In genomic region chr14:53153702-53154112, GRCh38 we compare ENCODE assay signal across 7 cellular contexts. TPM values are rescaled to one million over a fixed set of nuclear protein-coding genes. Genes with fewer than 3 reads are reported as not detected.
DNase-seq lines count a peak whose midpoint lies in the region; ATAC-seq and TF ChIP-seq lines count a peak whose summit lies in the region.

No MANE protein-coding gene starts in this region.

- no peak for DNase-seq in HFFc6
- DNase-seq in activated CD4-positive, CD25-positive, alpha-beta regulatory T cell treated with anti-CD3 and anti-CD28 coated beads, Interleukin-2, amount 50 U/mL, for 16 hours (ENCODE audit: low read depth, low spot score): peak; percentile 1
- DNase-seq in right cardiac atrium: no peak
- DNase-seq in stimulated activated effector memory CD8-positive, alpha-beta T cell treated with anti-CD3 and anti-CD28 coated beads, Interleukin-12 subunit alpha, Interleukin-12 subunit beta, amount 100 ng/mL, for 72 hours (ENCODE audit: low spot score in 2 of 2): no peak
- no peak for DNase-seq in EL

- no peaks in the 10 kb centered on the region for H3K27me3 ChIP-seq in right cardiac atrium (ENCODE audit: control insufficient read depth, insufficient read depth)

- H3K9me3 ChIP-seq in right cardiac atrium (ENCODE audit: control insufficient read depth, low read length): no peaks in the 10 kb centered on the region

- intact Hi-C loops in right cardiac atrium (cut with DNase I): no loop called here

- no peaks in the 10 kb centered on the region; the same call in 1 of the 2 replicates for H3K27me3 Mint-ChIP-seq in HFFc6 (ENCODE audit: insufficient read depth)

- peak overlapping the region; percentile 100 for H3K4me3 Mint-ChIP-seq in HFFc6
- peak overlapping the region; percentile 100 for H3K4me3 Mint-ChIP-seq in stimulated activated effector memory CD8-positive, alpha-beta T cell treated with anti-CD3 and anti-CD28 coated beads, Interleukin-12 subunit alpha, Interleukin-12 subunit beta, amount 100 ng/mL, for 72 hours

- no peaks in the 10 kb centered on the region for H3K4me1 ChIP-seq in right cardiac atrium (ENCODE audit: control insufficient read depth, insufficient read depth, low read length)

- peaks cover 33% of the 10 kb centered on the region for H3K4me1 Mint-ChIP-seq in HFFc6 (ENCODE audit: low read depth)
- peaks cover 42% of the 10 kb centered on the region for H3K4me1 Mint-ChIP-seq in stimulated activated effector memory CD8-positive, alpha-beta T cell treated with anti-CD3 and anti-CD28 coated beads, Interleukin-12 subunit alpha, Interleukin-12 subunit beta, amount 100 ng/mL, for 72 hours

- no peak for TF ChIP-seq CTCF in HFFc6 (IDR thresholded peaks at IDR 0.05)

- no peaks in the 10 kb centered on the region for H3K9me3 Mint-ChIP-seq in HFFc6
- H3K9me3 Mint-ChIP-seq in stimulated activated effector memory CD8-positive, alpha-beta T cell treated with anti-CD3 and anti-CD28 coated beads, Interleukin-12 subunit alpha, Interleukin-12 subunit beta, amount 100 ng/mL, for 72 hours: no peaks in the 10 kb centered on the region

- peak overlapping the region; percentile 77 for H3K27ac Mint-ChIP-seq in HFFc6
- peak overlapping the region; percentile 99 for H3K27ac Mint-ChIP-seq in stimulated activated effector memory CD8-positive, alpha-beta T cell treated with anti-CD3 and anti-CD28 coated beads, Interleukin-12 subunit alpha, Interleukin-12 subunit beta, amount 100 ng/mL, for 72 hours

- H3K36me3 Mint-ChIP-seq in HFFc6 (ENCODE audit: low read depth): no peaks in the 10 kb centered on the region
- H3K36me3 Mint-ChIP-seq in stimulated activated effector memory CD8-positive, alpha-beta T cell treated with anti-CD3 and anti-CD28 coated beads, Interleukin-12 subunit alpha, Interleukin-12 subunit beta, amount 100 ng/mL, for 72 hours: peaks cover 46% of the 10 kb centered on the region

- no peak for ATAC-seq in right cardiac atrium
- peak; percentile 60 for ATAC-seq in stimulated activated effector memory CD8-positive, alpha-beta T cell treated with anti-CD3 and anti-CD28 coated beads, Interleukin-12 subunit alpha, Interleukin-12 subunit beta, amount 100 ng/mL, for 72 hours
- ATAC-seq in GM18909 (IDR thresholded peaks at IDR 0.05; ENCODE audit: poor library complexity, unreplicated experiment): no peak
- ATAC-seq in GM21367 (IDR thresholded peaks at IDR 0.05; ENCODE audit: unreplicated experiment): no peak

- H3K4me3 ChIP-seq in right cardiac atrium (ENCODE audit: low read length): peak overlapping the region; percentile 68

- peak overlapping the region; percentile 77 for H3K27ac ChIP-seq in right cardiac atrium (ENCODE audit: low read length)

- 83% methylated on average over 4 of the region's 4 CpGs for WGBS in right cardiac atrium

RNA-seq across cellular contexts. Expression of gene DDHD1, which starts 0.6 kb away (rescaled TPM):
- total RNA-seq in HFFc6 (2021; fragmentation: NEBNext Ultra II Directional; extraction: Animal tissue kit (Norgen Biotek cat#: 25700)): 10 to 100 TPM in 2 of 6 experiments, 1 to 10 TPM in 4; 9.1 to 10.7 (median 9.7) TPM
- 10 to 100 TPM in 1 of 4 donors, 1 to 10 TPM in 3; 9.5 to 10.8 (median 9.6) TPM for total RNA-seq in right cardiac atrium
- polyA plus RNA-seq in right cardiac atrium: 3.8 TPM
